Comparison of ENCODE assay signal across 8 cellular contexts in genomic region chr12:76560083-76560491, GRCh38. TPM values are rescaled to one million over a fixed set of nuclear protein-coding genes. Genes with fewer than 3 reads are reported as not detected.
A peak's percentile ranks its signal among the peaks of the same experiment; 100 is the strongest.
DNase-seq lines count a peak whose midpoint lies in the region; ATAC-seq and TF ChIP-seq lines count a peak whose summit lies in the region.

No MANE protein-coding gene starts in this region.

- no peaks in the 10 kb centered on the region for H3K9me2 ChIP-seq in GM23338 (ENCODE audit: insufficient read depth)

- DNase-seq in GM12864 (ENCODE audit: low read depth): no peak
- DNase-seq in GM23338 (ENCODE audit: low spot score): no peak
- DNase-seq in NOMO-1 treated with dmso at 0.1 percent for 144 hours (lab: John Stamatoyannopoulos, UW; ENCODE audit: unreplicated experiment): peak; percentile 78
- no peak for DNase-seq in epithelial cell of esophagus (ENCODE audit: low read depth)
- no peak for DNase-seq in progenitor cell of endocrine pancreas (ENCODE audit: low spot score, unreplicated experiment)
- DNase-seq in AG08396 (ENCODE audit: low spot score): no peak
- no peak for DNase-seq in NCI-H345 (lab: John Stamatoyannopoulos, UW)
- no peak for DNase-seq in stimulated activated CD8-positive, alpha-beta memory T cell treated with anti-CD3 and anti-CD28 coated beads, Interleukin-4, amount 100 ng/mL, for 48 hours

- H3K36me3 Mint-ChIP-seq in GM23338 (ENCODE audit: low read depth) (no peaks in the 10 kb centered on the region), progenitor cell of endocrine pancreas (ENCODE audit: insufficient read depth) (no peaks in the 10 kb centered on the region)

- ATAC-seq in GM23338: no peak; the same call in 2 of the 3 replicates

- H3F3A ChIP-seq in GM23338 (replicated peaks; ENCODE audit: low read depth): no peaks in the 10 kb centered on the region

- H3K27ac Mint-ChIP-seq in GM23338: peak overlapping the region; percentile 98
- H3K27ac Mint-ChIP-seq in progenitor cell of endocrine pancreas: peak overlapping the region; percentile 99

- H3K4me2 ChIP-seq in GM23338: peak overlapping the region; percentile 91

- peaks cover 37% of the 10 kb centered on the region for H3K79me2 ChIP-seq in GM23338 (replicated peaks; ENCODE audit: insufficient read depth)

- H4K20me1 ChIP-seq in GM23338 (replicated peaks; ENCODE audit: insufficient read depth): peaks cover 9% of the 10 kb centered on the region; the same call in 1 of the 2 replicates

- H3K4me3 Mint-ChIP-seq in GM23338 (peak overlapping the region; percentile 92), progenitor cell of endocrine pancreas (ENCODE audit: low read depth) (peak overlapping the region; percentile 96)

- peak overlapping the region; percentile 99 for H3K4me3 ChIP-seq in GM12864 (ENCODE audit: low read depth, low read length)
- peak overlapping the region; percentile 87 for H3K4me3 ChIP-seq in GM23338
- peak overlapping the region; percentile 89 for H3K4me3 ChIP-seq in epithelial cell of esophagus (ENCODE audit: low read length)

- no peaks in the 10 kb centered on the region for H3K36me3 ChIP-seq in GM23338 (ENCODE audit: insufficient read depth)

- H3K27ac ChIP-seq in GM23338 (ENCODE audit: low read depth): peak overlapping the region; percentile 99

- H3K4me1 Mint-ChIP-seq in GM23338: peaks cover 24% of the 10 kb centered on the region
- H3K4me1 Mint-ChIP-seq in progenitor cell of endocrine pancreas (ENCODE audit: low read depth): peaks cover 20% of the 10 kb centered on the region

- no peaks in the 10 kb centered on the region for H3K9me3 Mint-ChIP-seq in GM23338
- no peaks in the 10 kb centered on the region for H3K9me3 Mint-ChIP-seq in progenitor cell of endocrine pancreas (ENCODE audit: low read depth)

- H3K27me3 Mint-ChIP-seq in GM23338 (ENCODE audit: insufficient read depth, low read depth, poor library complexity): peaks cover 7% of the 10 kb centered on the region
- H3K27me3 Mint-ChIP-seq in progenitor cell of endocrine pancreas: no peaks in the 10 kb centered on the region

- no peaks in the 10 kb centered on the region for H3K27me3 ChIP-seq in GM23338 (ENCODE audit: insufficient read depth)

- peak overlapping the region; percentile 94 for H2AFZ ChIP-seq in GM23338

- peaks cover 16% of the 10 kb centered on the region for H3K4me1 ChIP-seq in GM23338 (ENCODE audit: insufficient read depth)

- TF ChIP-seq CTCF in GM12864 (IDR thresholded peaks at IDR 0.05; ENCODE audit: low read depth, low read length, missing control alignments): no peak
- TF ChIP-seq CTCF in GM23338 (conservative IDR thresholded peaks at IDR 0.05; ENCODE audit: low read depth in 2 of 2): no peak
- no peak for TF ChIP-seq CTCF in epithelial cell of esophagus (IDR thresholded peaks at IDR 0.05; ENCODE audit: insufficient read depth, low read depth, low read length, missing control alignments)
- no peak for TF ChIP-seq CTCF in progenitor cell of endocrine pancreas (IDR thresholded peaks at IDR 0.05; ENCODE audit: unreplicated experiment)

TF ChIP-seq in GM23338, 12 proteins besides CTCF, POLR2A, EP300 and RAD21:
- TF ChIP-seq POLR2AphosphoS5 (IDR thresholded peaks at IDR 0.05; ENCODE audit: low read depth) (no peak), REST (IDR thresholded peaks at IDR 0.05; ENCODE audit: unreplicated experiment) (peak; percentile 4), ZNF462 (CRISPR knock-in tag; IDR thresholded peaks at IDR 0.05) (no peak), EZH2phosphoT487 (IDR thresholded peaks at IDR 0.05; ENCODE audit: unreplicated experiment) (no peak)

RNA-seq across cellular contexts. Expression of gene OSBPL8, which starts 0.5 kb away (rescaled TPM):
- 73.3 and 78.0 TPM in 2 replicates for total RNA-seq in GM23338 (2014; rRNA removed; shearing (Covaris generic))
- 116 and 124 TPM in 2 replicates for polyA plus RNA-seq in GM23338 (2016; fragmentation: Nextera tagmentation; extraction: Ambion mirVana)
- total RNA-seq in progenitor cell of endocrine pancreas: 65.3 and 71.4 TPM in 2 replicates
